In the genomic region with DNA sequence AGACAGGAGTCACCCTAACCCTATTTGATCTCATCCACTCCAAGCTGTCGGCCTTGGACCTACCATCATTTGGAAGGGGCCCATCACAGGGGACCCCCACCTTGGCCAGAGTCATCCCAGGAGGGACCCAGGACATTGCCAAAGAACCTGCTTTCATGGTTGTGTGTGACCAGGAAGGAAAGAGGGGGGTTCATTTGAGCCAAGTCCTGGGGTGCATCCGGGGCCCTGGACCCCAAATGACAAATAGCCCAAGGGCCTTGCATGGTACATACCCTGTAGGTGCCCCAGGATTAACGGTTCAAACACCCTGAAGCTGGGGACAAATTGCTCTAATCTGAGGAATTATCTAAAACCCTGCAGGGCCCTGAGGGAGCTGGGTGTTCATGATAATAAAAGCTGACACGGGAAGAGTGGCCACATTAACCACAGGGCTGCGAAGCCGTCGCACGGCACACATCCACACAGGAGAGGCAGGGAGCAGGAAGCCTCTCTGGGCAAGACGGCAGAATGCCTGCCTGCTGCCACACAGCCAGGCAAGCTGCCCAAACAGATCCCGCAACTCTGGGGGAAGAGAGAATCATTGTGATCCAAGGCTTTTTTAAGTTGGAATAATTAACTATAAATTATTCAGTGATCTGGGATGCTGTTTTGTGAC, we compare ENCODE assay signal across 22 cellular contexts. TPM values are rescaled to one million over a fixed set of nuclear protein-coding genes. Genes with fewer than 3 reads are reported as not detected.
DNase-seq lines count a peak whose midpoint lies in the region; ATAC-seq and TF ChIP-seq lines count a peak whose summit lies in the region.
"Had no signal": no experiment of that assay in that cellular context is flagged by ENCODE, and none has a peak within 500 bp of the region (broad histone marks: within the 10 kb centered on the region; RNA-seq: fewer than 3 reads in every experiment).

No MANE protein-coding gene starts in this region.

- peak overlapping the region in 8 of 11 experiments; percentile 9 to 43 (median 22); a peak in 6 of 22 replicates for H3K4me2 ChIP-seq in BLaER1 treated with 17β-estradiol and CSF1 and Interleukin-3, amounts not matched to agents 10 nM and 100 nM

- peaks cover 17 to 28% (median 20%) of the 10 kb centered on the region in 11 experiments for H3K9me3 ChIP-seq in BLaER1 treated with 17β-estradiol and CSF1 and Interleukin-3, amounts not matched to agents 10 nM and 100 nM (replicated peaks in 1 of 11)
- no peaks in the 10 kb centered on the region for H3K9me3 ChIP-seq in colonic mucosa
- H3K9me3 ChIP-seq: MG63 had no signal

- peak; percentile 23 for DNase-seq in M059J (ENCODE audit: low read depth)
- DNase-seq in colonic mucosa: peak; percentile 6
- DNase-seq in middle frontal gyrus (ENCODE audit: extremely low spot score, low spot score): peak; percentile 51
- DNase-seq in activated T-cell treated with anti-CD3 and anti-CD28 coated beads, Interleukin-2, amount 50 U/mL, for 48 hours: no peak
- no peak for DNase-seq in NCI-H2171 (lab: John Stamatoyannopoulos, UW)
- DNase-seq in DMS114 treated with DMSO at 0.1 percent for 48 hours (lab: John Stamatoyannopoulos, UW; ENCODE audit: unreplicated experiment): no peak
- DNase-seq: ACHN; AML-193; CD4-positive, alpha-beta memory T cell; DND-41; GOT3; HFFc6; MG63; NCI-H1092; NCI-H146; NCI-H226; NCI-H526; RPMI8226; SIG-M5 had no signal

- H3K27ac ChIP-seq in BLaER1 treated with 17β-estradiol and CSF1 and Interleukin-3, amounts not matched to agents 10 nM and 100 nM: no peak overlapping the region
- H3K27ac ChIP-seq in colonic mucosa: no peak overlapping the region

- no peak for TF ChIP-seq CTCF in colonic mucosa (IDR thresholded peaks at IDR 0.05)

- no peak overlapping the region for H3K9ac ChIP-seq in BLaER1 treated with 17β-estradiol and CSF1 and Interleukin-3, amounts not matched to agents 10 nM and 100 nM
- H3K9ac ChIP-seq in colonic mucosa (ENCODE audit: low read depth in 2 of 2, low read length in 2 of 2): no peak overlapping the region

- no peaks in the 10 kb centered on the region; a peak in 1 of 22 replicates for H4K20me1 ChIP-seq in BLaER1 treated with 17β-estradiol and CSF1 and Interleukin-3, amounts not matched to agents 10 nM and 100 nM

- intact Hi-C loops in colonic mucosa (cut with DNase I): no loop called here

- no peak for ATAC-seq in HG03095 (IDR thresholded peaks at IDR 0.05; ENCODE audit: unreplicated experiment)

- no peaks in the 10 kb centered on the region for H3K27me3 ChIP-seq in BLaER1 treated with 17β-estradiol and CSF1 and Interleukin-3, amounts not matched to agents 10 nM and 100 nM
- H3K27me3 ChIP-seq in colonic mucosa: no peaks in the 10 kb centered on the region
- H3K27me3 ChIP-seq: MG63 had no signal

- no peaks in the 10 kb centered on the region for H3K36me3 ChIP-seq in BLaER1 treated with 17β-estradiol and CSF1 and Interleukin-3, amounts not matched to agents 10 nM and 100 nM
- H3K36me3 ChIP-seq in colonic mucosa: no peaks in the 10 kb centered on the region
- H3K36me3 ChIP-seq: MG63 had no signal

- H3K4me3 ChIP-seq in BLaER1 treated with 17β-estradiol and CSF1 and Interleukin-3, amounts not matched to agents 10 nM and 100 nM: no peak overlapping the region
- no peak overlapping the region for H3K4me3 ChIP-seq in colonic mucosa
- H3K4me3 ChIP-seq: MG63 had no signal

- peaks cover 0 to 18% (median 6%) of the 10 kb centered on the region in 10 experiments; a peak in 10 of 20 replicates for H3K4me1 ChIP-seq in BLaER1 treated with 17β-estradiol and CSF1 and Interleukin-3, amounts not matched to agents 10 nM and 100 nM
- H3K4me1 ChIP-seq in colonic mucosa: no peaks in the 10 kb centered on the region

RNA-seq across cellular contexts. Expression of gene PPP2R2C, which starts 28.2 kb away (rescaled TPM):
- 0.17 TPM in 1 of 2 replicates, not detected in the other for total RNA-seq in M059J (2014; rRNA removed; shearing (Covaris generic))
- under 1 TPM; 0.05 to 0.35 TPM for total RNA-seq in colonic mucosa
- total RNA-seq: CD4-positive, alpha-beta memory T cell; OCI-LY7 had no signal

Comparison
In these comparisons a context has a peak if more than half of its experiments do, and no peak if none do; other contexts are left out.
1. DNase-seq: peak in M059J (single experiment), colonic mucosa (single experiment) and middle frontal gyrus (single experiment); none in activated T-cell treated with anti-CD3 and anti-CD28 coated beads, Interleukin-2, amount 50 U/mL, for 48 hours (0 of 2), NCI-H2171 (single experiment) and DMS114 treated with DMSO at 0.1 percent for 48 hours (single experiment).